2 cellular contexts compared by ENCODE assay signal in genomic region chr7:157141525-157142060, GRCh38.
TF ChIP-seq lines count a peak whose summit lies in the region.

No MANE protein-coding gene starts in this region.

TF ChIP-seq in GM12878, 131 proteins besides CTCF, POLR2A, EP300 and RAD21:
- TF ChIP-seq SREBF2 (IDR thresholded peaks at IDR 0.05; ENCODE audit: low read length) (no peak), ZNF24 (IDR thresholded peaks at IDR 0.05) (no peak), MLLT1 (IDR thresholded peaks at IDR 0.05) (0 out of 2 replicates have a peak, but pooled peaks have one; percentile 56)

TF ChIP-seq in neural cell, 6 proteins besides CTCF, POLR2A, EP300 and RAD21:
- TF ChIP-seq MXI1 (conservative IDR thresholded peaks at IDR 0.05; ENCODE audit: poor library complexity, severe bottlenecking) (no peak), POLR2AphosphoS5 (IDR thresholded peaks at IDR 0.05) (no peak), SMC3 (conservative IDR thresholded peaks at IDR 0.05; ENCODE audit: poor library complexity) (no peak), EZH2 (IDR thresholded peaks at IDR 0.05; ENCODE audit: borderline replicate concordance, insufficient read depth, low read length, poor library complexity, severe bottlenecking) (no peak), TAF1 (IDR thresholded peaks at IDR 0.05; ENCODE audit: low read depth) (no peak)
- TF ChIP-seq, protein P1, sequence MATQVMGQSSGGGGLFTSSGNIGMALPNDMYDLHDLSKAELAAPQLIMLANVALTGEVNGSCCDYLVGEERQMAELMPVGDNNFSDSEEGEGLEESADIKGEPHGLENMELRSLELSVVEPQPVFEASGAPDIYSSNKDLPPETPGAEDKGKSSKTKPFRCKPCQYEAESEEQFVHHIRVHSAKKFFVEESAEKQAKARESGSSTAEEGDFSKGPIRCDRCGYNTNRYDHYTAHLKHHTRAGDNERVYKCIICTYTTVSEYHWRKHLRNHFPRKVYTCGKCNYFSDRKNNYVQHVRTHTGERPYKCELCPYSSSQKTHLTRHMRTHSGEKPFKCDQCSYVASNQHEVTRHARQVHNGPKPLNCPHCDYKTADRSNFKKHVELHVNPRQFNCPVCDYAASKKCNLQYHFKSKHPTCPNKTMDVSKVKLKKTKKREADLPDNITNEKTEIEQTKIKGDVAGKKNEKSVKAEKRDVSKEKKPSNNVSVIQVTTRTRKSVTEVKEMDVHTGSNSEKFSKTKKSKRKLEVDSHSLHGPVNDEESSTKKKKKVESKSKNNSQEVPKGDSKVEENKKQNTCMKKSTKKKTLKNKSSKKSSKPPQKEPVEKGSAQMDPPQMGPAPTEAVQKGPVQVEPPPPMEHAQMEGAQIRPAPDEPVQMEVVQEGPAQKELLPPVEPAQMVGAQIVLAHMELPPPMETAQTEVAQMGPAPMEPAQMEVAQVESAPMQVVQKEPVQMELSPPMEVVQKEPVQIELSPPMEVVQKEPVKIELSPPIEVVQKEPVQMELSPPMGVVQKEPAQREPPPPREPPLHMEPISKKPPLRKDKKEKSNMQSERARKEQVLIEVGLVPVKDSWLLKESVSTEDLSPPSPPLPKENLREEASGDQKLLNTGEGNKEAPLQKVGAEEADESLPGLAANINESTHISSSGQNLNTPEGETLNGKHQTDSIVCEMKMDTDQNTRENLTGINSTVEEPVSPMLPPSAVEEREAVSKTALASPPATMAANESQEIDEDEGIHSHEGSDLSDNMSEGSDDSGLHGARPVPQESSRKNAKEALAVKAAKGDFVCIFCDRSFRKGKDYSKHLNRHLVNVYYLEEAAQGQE (IDR thresholded peaks at IDR 0.05; ENCODE audit: borderline replicate concordance): no peak
